Comparison of ENCODE assay signal across 10 cellular contexts in genomic region chr7:22884911-22885823, GRCh38.
DNase-seq lines count a peak whose midpoint lies in the region; ATAC-seq, FAIRE-seq and TF ChIP-seq lines count a peak whose summit lies in the region.
"Had no signal": no experiment of that assay in that cellular context is flagged by ENCODE, and none has a peak within 500 bp of the region (broad histone marks: within the 10 kb centered on the region; RNA-seq: fewer than 3 reads in every experiment).

No MANE protein-coding gene starts in this region.

- peak; percentile 14 for DNase-seq in activated naive CD8-positive, alpha-beta T cell treated with anti-CD3 and anti-CD28 coated beads for 36 hours
- DNase-seq in NCI-H187 (lab: John Stamatoyannopoulos, UW) = no peak
- DNase-seq in D341Med (ENCODE audit: low spot score) = no peak
- DNase-seq in ovary = no peak
- no peak for DNase-seq in RCC 7860 (ENCODE audit: low spot score)

- intact Hi-C loops in ovary (cut with DNase I) = no loop called here

- H3K27ac ChIP-seq in ovary = no peak overlapping the region
- H3K27ac ChIP-seq: cardiac muscle cell had no signal

- no peak for FAIRE-seq in RCC 7860 (lab: Jason Lieb, UNC)
- FAIRE-seq: islet of Langerhans had no signal

- peak overlapping the region; percentile 99 for H3K27ac Mint-ChIP-seq in activated naive CD8-positive, alpha-beta T cell treated with anti-CD3 and anti-CD28 coated beads for 36 hours

- H3K4me3 ChIP-seq in ovary = no peak overlapping the region
- H3K4me3 ChIP-seq: cardiac muscle cell had no signal

- peak; percentile 33 for ATAC-seq in GM18508 (IDR thresholded peaks at IDR 0.05; ENCODE audit: insufficient read depth, unreplicated experiment)
- peak; percentile 41 for ATAC-seq in GM21526 (IDR thresholded peaks at IDR 0.05; ENCODE audit: low FRiP score, unreplicated experiment)
- ATAC-seq in HG03457 (IDR thresholded peaks at IDR 0.05; ENCODE audit: unreplicated experiment) = peak; percentile 40

- peaks cover 17% of the 10 kb centered on the region for H3K36me3 Mint-ChIP-seq in activated naive CD8-positive, alpha-beta T cell treated with anti-CD3 and anti-CD28 coated beads for 36 hours

- no peak for TF ChIP-seq POLR2A in ovary (IDR thresholded peaks at IDR 0.05)

- H3K27me3 Mint-ChIP-seq in activated naive CD8-positive, alpha-beta T cell treated with anti-CD3 and anti-CD28 coated beads for 36 hours = peaks cover 5% of the 10 kb centered on the region

- WGBS in ovary, 3 donors = 64 to 71% (median 66%) methylated on average over 5 of the region's 5 CpGs

- no peak for TF ChIP-seq CTCF in ovary (IDR thresholded peaks at IDR 0.05)

- no peaks in the 10 kb centered on the region for H3K4me1 ChIP-seq in ovary (ENCODE audit: insufficient read depth)

- H3K9me3 Mint-ChIP-seq in activated naive CD8-positive, alpha-beta T cell treated with anti-CD3 and anti-CD28 coated beads for 36 hours = peaks cover 4% of the 10 kb centered on the region

- H3K4me1 Mint-ChIP-seq in activated naive CD8-positive, alpha-beta T cell treated with anti-CD3 and anti-CD28 coated beads for 36 hours = peaks cover 45% of the 10 kb centered on the region

- no peaks in the 10 kb centered on the region for H3K27me3 ChIP-seq in ovary
- H3K27me3 ChIP-seq: cardiac muscle cell had no signal

- H3K9me3 ChIP-seq in ovary = no peaks in the 10 kb centered on the region

- peak overlapping the region; percentile 48 for H3K4me3 Mint-ChIP-seq in activated naive CD8-positive, alpha-beta T cell treated with anti-CD3 and anti-CD28 coated beads for 36 hours

- no peaks in the 10 kb centered on the region for H3K36me3 ChIP-seq in ovary
- H3K36me3 ChIP-seq: cardiac muscle cell had no signal

- no peak for TF ChIP-seq EP300 in ovary (IDR thresholded peaks at IDR 0.05)
